ENCODE assay signal across 8 cellular contexts in genomic region chr20:41138217-41138526, GRCh38. TPM values are rescaled to one million over a fixed set of nuclear protein-coding genes. Genes with fewer than 3 reads are reported as not detected.
DNase-seq lines count a peak whose midpoint lies in the region; ATAC-seq, FAIRE-seq and TF ChIP-seq lines count a peak whose summit lies in the region.

No MANE protein-coding gene starts in this region.

- H3K9me3 Mint-ChIP-seq in activated naive CD4-positive, alpha-beta T cell treated with anti-CD3 and anti-CD28 coated beads, Interleukin-2, amount 50 U/mL, for 24 hours = no peaks in the 10 kb centered on the region

- no peak for ATAC-seq in GM12878

- no TSS peak for BruUV-seq in GM12878 (replicated peaks; lab: Mats Ljungman, UMichigan)

- H3K36me3 ChIP-seq in GM12878 (ENCODE audit: control insufficient read depth in 2 of 2, insufficient read depth in 2 of 2, low read length in 1 of 2) = no peaks in the 10 kb centered on the region; a peak in 1 of 4 replicates
- no peaks in the 10 kb centered on the region for H3K36me3 ChIP-seq in urinary bladder (ENCODE audit: insufficient read depth)

- peak overlapping the region; percentile 16; the same call in 1 of the 2 replicates for H2AFZ ChIP-seq in GM12878 (ENCODE audit: control insufficient read depth, low read depth, low read length)

- H3K4me1 ChIP-seq in GM12878 (ENCODE audit: control insufficient read depth, insufficient read depth, low read length) (peaks cover 63% of the 10 kb centered on the region), urinary bladder (ENCODE audit: insufficient read depth) (no peaks in the 10 kb centered on the region)

- H3K4me3 ChIP-seq in GM12878 (peak overlapping the region; percentile 81), lower leg skin (ENCODE audit: low read depth, poor library complexity, severe bottlenecking) (peak overlapping the region; percentile 80), urinary bladder (ENCODE audit: low read depth, low read length) (peak overlapping the region; percentile 87)

- WGBS in GM12878 (ENCODE audit: insufficient coverage, insufficient replicate concordance, low lambda C conversion rate, missing lambda C conversion rate) = 1% methylated on average over 4 of the region's 4 CpGs
- WGBS in lower leg skin, 2 donors = 0 to 7% methylated on average over 4 of the region's 4 CpGs
- 3% methylated on average over 4 of the region's 4 CpGs for WGBS in urinary bladder

- TF ChIP-seq EP300 in GM12878 (IDR thresholded peaks at IDR 0.05; ENCODE audit: borderline replicate concordance in 1 of 2, control insufficient read depth in 1 of 2, low read depth in 2 of 2, low read length in 2 of 2) = no peak

- in situ Hi-C loops in GM12878 (cut with MboI) = no loop called here

- H3K27me3 Mint-ChIP-seq in activated naive CD4-positive, alpha-beta T cell treated with anti-CD3 and anti-CD28 coated beads, Interleukin-2, amount 50 U/mL, for 24 hours = no peaks in the 10 kb centered on the region

- H3K27ac ChIP-seq in GM12878 (ENCODE audit: control insufficient read depth, insufficient read depth) (peak overlapping the region; percentile 88), urinary bladder (ENCODE audit: low read depth) (peak overlapping the region; percentile 96)

- no peak for TF ChIP-seq RAD21 in GM12878 (IDR thresholded peaks at IDR 0.05; ENCODE audit: insufficient read depth, low read depth, low read length)

- H3K36me3 Mint-ChIP-seq in activated naive CD4-positive, alpha-beta T cell treated with anti-CD3 and anti-CD28 coated beads, Interleukin-2, amount 50 U/mL, for 24 hours = no peaks in the 10 kb centered on the region

- no peak for TF ChIP-seq CTCF in GM12878 (IDR thresholded peaks at IDR 0.05 in 2 of 3, conservative IDR thresholded peaks at IDR 0.05 in 1 of 3; ENCODE audit: control insufficient read depth in 2 of 3, extremely low read depth in 1 of 3, insufficient read depth in 1 of 3, low read depth in 3 of 3, low read length in 3 of 3)
- no peak for TF ChIP-seq CTCF in lower leg skin (IDR thresholded peaks at IDR 0.05)

- H3K27me3 ChIP-seq in GM12878 (replicated peaks in 1 of 2; ENCODE audit: control insufficient read depth in 2 of 2, insufficient read depth in 2 of 2, low read length in 1 of 2) = no peaks in the 10 kb centered on the region

- no peaks in the 10 kb centered on the region for H3K9me3 ChIP-seq in GM12878 (replicated peaks; ENCODE audit: control insufficient read depth, insufficient read depth, low read length)

- peak overlapping the region; percentile 100 for H3K27ac Mint-ChIP-seq in activated naive CD4-positive, alpha-beta T cell treated with anti-CD3 and anti-CD28 coated beads, Interleukin-2, amount 50 U/mL, for 24 hours

- peaks cover 62% of the 10 kb centered on the region for H3K79me2 ChIP-seq in GM12878 (ENCODE audit: control insufficient read depth, insufficient read depth, low read length)

- POLR2A ChIA-PET in GM12878 (lab: Charles Lee) = interaction anchor here (0.6 to 11.3 kb wide), 10 partner anchors 9 to 174 kb away, joined by 3 to 84 read pairs (median 3); no protein-coding TSS in a partner anchor

- peak overlapping the region; percentile 90 for H3K4me3 Mint-ChIP-seq in activated naive CD4-positive, alpha-beta T cell treated with anti-CD3 and anti-CD28 coated beads, Interleukin-2, amount 50 U/mL, for 24 hours

- TF ChIP-seq POLR2A in GM12878 (IDR thresholded peaks at IDR 0.05; ENCODE audit: low read depth, low read length) = no peak
- TF ChIP-seq POLR2A in lower leg skin (IDR thresholded peaks at IDR 0.05) = no peak

- DNase-seq in activated naive CD4-positive, alpha-beta T cell treated with anti-CD3 and anti-CD28 coated beads, Interleukin-2, amount 50 U/mL, for 16 hours = no peak
- DNase-seq in GM12878 (ENCODE audit: low read depth, low spot score) (no peak), lower leg skin (ENCODE audit: low spot score in 2 of 2) (no peak), NCI-H2196 (lab: John Stamatoyannopoulos, UW; ENCODE audit: unreplicated experiment) (no peak), middle frontal gyrus (ENCODE audit: extremely low spot score, low spot score) (no peak), NCI-H1694 (lab: John Stamatoyannopoulos, UW) (no peak)

- RAD21 ChIA-PET in GM12878 (lab: Charles Lee; ENCODE audit: unreplicated experiment) = interaction anchor here (0.6 to 7.8 kb wide), 5 partner anchors 16 to 201 kb away, joined by 3 to 67 read pairs (median 4); no protein-coding TSS in a partner anchor

- FAIRE-seq in GM12878 (lab: Jason Lieb, UNC) = no peak

- intact Hi-C loops in GM12878 (cut with micrococcal nuclease; ENCODE audit: unreplicated experiment) = loop anchor here (5.0 kb wide), 1 partner anchor 179 kb away; the partner anchor contains the start of gene ZHX3
- intact Hi-C loops in lower leg skin (cut with DNase I; ENCODE audit: low total_unique reads) = no loop called here

- H3K4me2 ChIP-seq in GM12878 (ENCODE audit: control insufficient read depth, insufficient read depth) = peak overlapping the region; percentile 95

- peak overlapping the region; percentile 90 for H3K9ac ChIP-seq in GM12878 (ENCODE audit: control insufficient read depth, insufficient read depth, low read length)

- SMC1A ChIA-PET in GM12878 (lab: Charles Lee; ENCODE audit: uncharacterized antibody, unreplicated experiment) = interaction anchor here (0.8 to 5.9 kb wide), 7 partner anchors 13 to 196 kb away, joined by 3 to 71 read pairs (median 4); no protein-coding TSS in a partner anchor

- CTCF ChIA-PET in GM12878 (lab: Yijun Ruan, JAX) = interaction anchor here (0.8 to 10.1 kb wide), 8 partner anchors 8 to 201 kb away, joined by 3 to 75 read pairs (median 5); no protein-coding TSS in a partner anchor

- H4K20me1 ChIP-seq in GM12878 (ENCODE audit: control insufficient read depth, insufficient read depth) = peaks cover 8% of the 10 kb centered on the region

- peaks cover 78% of the 10 kb centered on the region for H3K4me1 Mint-ChIP-seq in activated naive CD4-positive, alpha-beta T cell treated with anti-CD3 and anti-CD28 coated beads, Interleukin-2, amount 50 U/mL, for 24 hours

TF ChIP-seq in GM12878, 131 proteins besides CTCF, POLR2A, EP300 and RAD21:
- TF ChIP-seq HCFC1 (IDR thresholded peaks at IDR 0.05; ENCODE audit: low read length) (no peak), MXI1 (IDR thresholded peaks at IDR 0.05; ENCODE audit: low read depth, low read length) (0 out of 2 replicates have a peak, but pooled peaks have one; percentile 14)

RNA-seq across cellular contexts. Expression of gene PLCG1, which starts 0.8 kb away (rescaled TPM):
- 292 and 309 TPM in 2 replicates for total RNA-seq in GM12878 (2013; cell fraction: nucleolus; rRNA removed)
- total RNA-seq in GM12878 (2014; rRNA removed) (48.4 and 55.4 TPM in 2 replicates), GM12878 (2014; rRNA removed; fragmentation: Illumina TruSeq; extraction: Trizol) (39.3 and 39.5 TPM in 2 replicates), GM12878 (2021) (78.6 and 85.4 TPM in 2 replicates), lower leg skin (100 to 1,000 TPM in 1 of 4 donors, 10 to 100 TPM in 3; 59.0 to 138 (median 72.5) TPM), urinary bladder (86.7 TPM)
- 53.5 TPM for polyA plus RNA-seq in GM12878 (2011; ENCODE audit: low read depth)
- polyA plus RNA-seq in GM12878 (2011; rRNA removed) (61.7 and 114 TPM in 2 replicates), GM12878 (2014; fragmentation: Illumina TruSeq; extraction: Trizol) (29.2 and 51.0 TPM in 2 replicates), GM12878 (2014; fragmentation: Nextera tagmentation; extraction: Ambion mirVana) (1 to 10 TPM; 2.6 to 3.0 TPM), GM12878 (2014; rRNA removed) (70.4 and 85.0 TPM in 2 replicates), GM12878 (2016; fragmentation: Nextera tagmentation; extraction: Ambion mirVana) (10 to 100 TPM; 12.8 to 13.0 TPM), urinary bladder (66.7 TPM)
- 117 and 135 TPM in 2 replicates for polyA plus RNA-seq in GM12878 (2011; cell fraction: cytosol; rRNA removed)
- polyA plus RNA-seq in GM12878 (2011; cell fraction: nucleus; rRNA removed) = 795 and 878 TPM in 2 replicates
- 67.5 and 102 TPM in 2 replicates for polyA plus RNA-seq in GM12878 (2012)
- 123 and 185 TPM in 2 replicates for polyA minus RNA-seq in GM12878 (2011; rRNA and poly(A)+ RNA removed)
- polyA minus RNA-seq in GM12878 (2011; cell fraction: cytosol; rRNA and poly(A)+ RNA removed) = 60.8 and 65.4 TPM in 2 replicates
- 200 and 222 TPM in 2 replicates for polyA minus RNA-seq in GM12878 (2011; cell fraction: nucleus; rRNA and poly(A)+ RNA removed)
